Comparison of ENCODE assay signal across 3 cellular contexts in genomic region chr17:37637956-37638355, GRCh38.
"Had no signal": no experiment of that assay in that cellular context is flagged by ENCODE, and none has a peak within 500 bp of the region (broad histone marks: within the 10 kb centered on the region; RNA-seq: fewer than 3 reads in every experiment).

No MANE protein-coding gene starts in this region.

- DNase-seq: GDM1, GF-D8 had no signal

- H3K4me3 ChIP-seq: GM12878 had no signal

- ATAC-seq: GM12878 had no signal
